In genomic region chr10:77907900-77908717, GRCh38 we compare ENCODE assay signal across 13 cellular contexts. TPM values are rescaled to one million over a fixed set of nuclear protein-coding genes. Genes with fewer than 3 reads are reported as not detected.
DNase-seq lines count a peak whose midpoint lies in the region; ATAC-seq, FAIRE-seq and TF ChIP-seq lines count a peak whose summit lies in the region.
"Had no signal": no experiment of that assay in that cellular context is flagged by ENCODE, and none has a peak within 500 bp of the region (broad histone marks: within the 10 kb centered on the region; RNA-seq: fewer than 3 reads in every experiment).

No MANE protein-coding gene starts in this region.

- H3K18ac ChIP-seq in H9 (ENCODE audit: insufficient read length, low read depth, low read length) = no peak overlapping the region

- no peak overlapping the region for H2BK20ac ChIP-seq in H9 (ENCODE audit: low read depth, low read length, poor library complexity, severe bottlenecking)

- H3K4me3 Mint-ChIP-seq in H9 = no peak overlapping the region; a peak in 1 of 5 replicates
- peak overlapping the region; percentile 3 for H3K4me3 Mint-ChIP-seq in astrocyte (ENCODE audit: unreplicated experiment)
- H3K4me3 Mint-ChIP-seq: memory B cell; stimulated activated naive B cell treated with anti-CD40 and anti-IgM and Interleukin-4, amounts not matched to agents 10 μg/mL and 1 μg/mL and 100 μg/mL, for 72 hours had no signal

- no peaks in the 10 kb centered on the region; the same call in 1 of the 2 replicates for H3K4me1 ChIP-seq in H9 (ENCODE audit: insufficient read depth, low read length)
- H3K4me1 ChIP-seq in astrocyte (ENCODE audit: insufficient read depth, low read length) = peaks cover 11% of the 10 kb centered on the region

- H3K36me3 Mint-ChIP-seq in H9 (ENCODE audit: insufficient read depth in 1 of 3, low read depth in 3 of 3) (peaks cover 0 to 6% (median 0%) of the 10 kb centered on the region in 3 experiments; a peak in 4 of 7 replicates), astrocyte (ENCODE audit: low read depth, unreplicated experiment) (peaks cover 9% of the 10 kb centered on the region)
- H3K36me3 Mint-ChIP-seq: memory B cell; stimulated activated naive B cell treated with anti-CD40 and anti-IgM and Interleukin-4, amounts not matched to agents 10 μg/mL and 1 μg/mL and 100 μg/mL, for 72 hours had no signal

- DNase-seq in D721Med (ENCODE audit: insufficient read length, low spot score) (no peak), H9 (peak; percentile 73), astrocyte (ENCODE audit: low read depth) (no peak), left lobe of liver (ENCODE audit: low spot score) (no peak), urothelium cell line (ENCODE audit: low spot score) (no peak)
- DNase-seq: activated CD4-positive, CD25-positive, alpha-beta regulatory T cell treated with anti-CD3 and anti-CD28 coated beads, Interleukin-2, amount 50 U/mL, for 72 hours; spleen; stimulated activated naive B cell treated with anti-CD40 and anti-IgM and Interleukin-4, amounts not matched to agents 10 μg/mL and 1 μg/mL and 100 μg/mL, for 72 hours had no signal

- H2BK120ac ChIP-seq in H9 (ENCODE audit: low read depth, low read length, poor library complexity, severe bottlenecking) = no peak overlapping the region

- no peak overlapping the region for H3K4me2 ChIP-seq in H9 (ENCODE audit: insufficient read depth, insufficient read length, low read length)
- H3K4me2 ChIP-seq in astrocyte (ENCODE audit: low read length) = no peak overlapping the region

- peaks cover 2% of the 10 kb centered on the region for H3K36me3 ChIP-seq in astrocyte (ENCODE audit: insufficient read depth, low read length)
- H3K36me3 ChIP-seq: spleen had no signal

- no peak overlapping the region for H2BK5ac ChIP-seq in H9 (ENCODE audit: insufficient read length, low read length)

- no peak overlapping the region for H3K4ac ChIP-seq in H9 (ENCODE audit: low read depth, low read length)

- WGBS in H9 (ENCODE audit: extremely low coverage, insufficient read length, low lambda C conversion rate) = no CpG with 5 or more reads among the region's 9 CpGs

- H4K91ac ChIP-seq in H9 (ENCODE audit: insufficient read length, low read depth, low read length) = no peak overlapping the region

- no peak overlapping the region for H3K27ac ChIP-seq in H9 (ENCODE audit: insufficient read length, low read depth, low read length)
- no peak overlapping the region for H3K27ac ChIP-seq in astrocyte (ENCODE audit: low read depth, low read length)
- H3K27ac ChIP-seq: spleen had no signal

- no peak overlapping the region; the same call in 1 of the 2 replicates for H3K14ac ChIP-seq in H9 (ENCODE audit: insufficient read depth, low read length)

- H4K20me1 ChIP-seq in H9 (ENCODE audit: control insufficient read depth, insufficient read depth, insufficient read length) (no peaks in the 10 kb centered on the region), astrocyte (ENCODE audit: insufficient read depth, low read length) (peaks cover 91% of the 10 kb centered on the region)

- H3K9me3 ChIP-seq in H9 (ENCODE audit: control insufficient read depth, low read depth, low read length) (no peaks in the 10 kb centered on the region), astrocyte (ENCODE audit: insufficient read depth, low read depth, low read length) (no peaks in the 10 kb centered on the region)
- H3K9me3 ChIP-seq: spleen had no signal

- ATAC-seq in left lobe of liver = peak; percentile 37
- no peak for ATAC-seq in GM21825 (IDR thresholded peaks at IDR 0.05; ENCODE audit: unreplicated experiment)
- no peak for ATAC-seq in GM18907 (IDR thresholded peaks at IDR 0.05; ENCODE audit: unreplicated experiment)
- ATAC-seq in GM19328 (IDR thresholded peaks at IDR 0.05; ENCODE audit: unreplicated experiment) = no peak

- no peaks in the 10 kb centered on the region for H3K23me2 ChIP-seq in H9 (ENCODE audit: insufficient read length, low read depth, low read length, poor library complexity, severe bottlenecking)

- H3K4me1 Mint-ChIP-seq in H9 = peaks cover 29 to 38% of the 10 kb centered on the region in 2 experiments
- peaks cover 20% of the 10 kb centered on the region for H3K4me1 Mint-ChIP-seq in astrocyte (ENCODE audit: low read depth, unreplicated experiment)
- H3K4me1 Mint-ChIP-seq: memory B cell; stimulated activated naive B cell treated with anti-CD40 and anti-IgM and Interleukin-4, amounts not matched to agents 10 μg/mL and 1 μg/mL and 100 μg/mL, for 72 hours had no signal

- H3K4me3 ChIP-seq in astrocyte (ENCODE audit: insufficient read depth, low read depth, low read length) = no peak overlapping the region
- H3K4me3 ChIP-seq: spleen had no signal

- no peak overlapping the region for H3K56ac ChIP-seq in H9 (ENCODE audit: insufficient read length, low read depth, low read length)

- TF ChIP-seq CTCF in D721Med (IDR thresholded peaks at IDR 0.05; ENCODE audit: insufficient read depth, missing control alignments) (peak; percentile 10), H9 (conservative IDR thresholded peaks at IDR 0.05) (peak; percentile 76), astrocyte (IDR thresholded peaks at IDR 0.05; ENCODE audit: insufficient read depth, low read depth, low read length) (no peak)

- H3K27me3 Mint-ChIP-seq in H9 (ENCODE audit: low read depth) = no peaks in the 10 kb centered on the region
- H3K27me3 Mint-ChIP-seq in astrocyte (ENCODE audit: low read depth, unreplicated experiment) = no peaks in the 10 kb centered on the region

- H2AFZ ChIP-seq in H9 (ENCODE audit: low read length) = no peak overlapping the region
- H2AFZ ChIP-seq in astrocyte (ENCODE audit: low read depth, low read length) = no peak overlapping the region

- no peak overlapping the region for H3T11ph ChIP-seq in H9 (ENCODE audit: low read length)

- 0 out of 2 replicates have a peak overlapping the region, but pooled peaks have one; percentile 34 for H2BK15ac ChIP-seq in H9 (ENCODE audit: low read depth, low read length)

- H3K9ac ChIP-seq in H9 (ENCODE audit: extremely low read depth, insufficient read length, low read length) (no peak overlapping the region), astrocyte (ENCODE audit: low read length) (no peak overlapping the region)

- H3K27ac Mint-ChIP-seq in H9 (peak overlapping the region; percentile 33 to 90 (median 52); a peak in 5 of 7 replicates), astrocyte (ENCODE audit: unreplicated experiment) (no peak overlapping the region)
- H3K27ac Mint-ChIP-seq: memory B cell; stimulated activated naive B cell treated with anti-CD40 and anti-IgM and Interleukin-4, amounts not matched to agents 10 μg/mL and 1 μg/mL and 100 μg/mL, for 72 hours had no signal

- H3K23ac ChIP-seq in H9 (ENCODE audit: insufficient read length, low read depth, low read length) = no peak overlapping the region

- no peaks in the 10 kb centered on the region for H3K27me3 ChIP-seq in H9 (ENCODE audit: insufficient read depth, low read length)
- no peaks in the 10 kb centered on the region for H3K27me3 ChIP-seq in astrocyte (ENCODE audit: insufficient read depth, low read length)
- H3K27me3 ChIP-seq: spleen had no signal

- no peak overlapping the region for H4K8ac ChIP-seq in H9 (replicated peaks; ENCODE audit: insufficient read length, low read depth, low read length)

- FAIRE-seq in D721Med (lab: Jason Lieb, UNC) (no peak), astrocyte (lab: Jason Lieb, UNC) (no peak), urothelium cell line (lab: Jason Lieb, UNC) (no peak)
- FAIRE-seq: RCC 7860 had no signal

- no peak overlapping the region for H2AK5ac ChIP-seq in H9 (ENCODE audit: insufficient read length, low read length)

- peaks cover 26% of the 10 kb centered on the region; the same call in 1 of the 2 replicates for H3K79me2 ChIP-seq in H9 (ENCODE audit: insufficient read depth, low read length)
- peaks cover 82% of the 10 kb centered on the region for H3K79me2 ChIP-seq in astrocyte (ENCODE audit: insufficient read depth, low read length)

- H3K9me3 Mint-ChIP-seq in H9 (no peaks in the 10 kb centered on the region), astrocyte (ENCODE audit: unreplicated experiment) (no peaks in the 10 kb centered on the region)
- H3K9me3 Mint-ChIP-seq: memory B cell; stimulated activated naive B cell treated with anti-CD40 and anti-IgM and Interleukin-4, amounts not matched to agents 10 μg/mL and 1 μg/mL and 100 μg/mL, for 72 hours had no signal

- peaks cover 6% of the 10 kb centered on the region for H3K79me1 ChIP-seq in H9 (ENCODE audit: insufficient read depth, low read depth, low read length, poor library complexity, severe bottlenecking)

- H4K5ac ChIP-seq in H9 (ENCODE audit: insufficient read length, low read depth, low read length) = no peak overlapping the region

- no peak overlapping the region for H2BK12ac ChIP-seq in H9 (ENCODE audit: insufficient read length, low read depth, low read length)

RNA-seq across cellular contexts. Expression of gene DLG5, which starts 18.4 kb away (rescaled TPM):
- total RNA-seq in H9 (2021) = 67.2 and 67.4 TPM in 2 replicates
- total RNA-seq in astrocyte = 55.2 and 58.4 TPM in 2 replicates
- total RNA-seq in left lobe of liver = 9.3 TPM
